Comparison of ENCODE assay signal across 7 cellular contexts in the genomic region with DNA sequence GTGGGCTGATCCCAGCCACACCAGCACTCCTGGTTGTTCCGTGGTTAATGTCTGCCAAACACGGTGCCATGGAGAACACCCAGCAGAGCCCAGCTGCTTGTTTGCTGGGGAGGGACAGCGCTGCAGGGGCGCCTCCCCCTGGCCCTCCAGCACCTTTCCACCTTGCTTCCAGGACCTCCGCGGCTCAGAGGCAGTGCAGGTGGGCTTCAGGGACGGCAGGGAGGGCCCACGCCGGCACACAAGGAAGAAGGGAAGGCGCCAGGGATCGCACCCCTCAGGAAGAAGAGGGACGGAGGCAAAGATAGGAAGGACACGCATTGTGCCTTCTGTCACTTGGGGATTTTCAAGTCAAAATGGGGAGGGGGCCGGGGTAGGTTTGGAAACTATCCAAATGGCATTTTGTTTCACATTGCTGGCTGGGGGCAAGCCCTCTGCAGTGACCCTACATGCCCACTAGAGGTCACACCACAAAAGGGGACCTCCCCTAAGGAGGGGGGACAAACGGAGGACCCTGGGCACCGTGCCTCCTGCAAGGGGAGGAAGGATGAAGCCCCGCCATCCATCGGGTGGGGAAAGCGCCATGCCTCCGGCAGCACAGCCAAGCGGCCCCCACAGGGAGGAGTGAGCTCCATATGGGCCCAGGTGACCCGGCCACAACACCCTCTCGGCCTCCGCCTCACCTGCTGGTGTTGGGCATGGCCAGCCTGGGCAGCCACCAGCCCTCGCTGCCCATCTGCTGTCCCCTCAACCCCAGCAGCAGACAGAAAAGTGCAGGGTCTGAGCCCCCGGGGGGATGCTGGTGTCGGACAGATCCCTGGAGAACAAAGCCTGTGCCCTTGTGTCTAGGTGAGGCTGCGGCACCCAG. TPM values are rescaled to one million over a fixed set of nuclear protein-coding genes. Genes with fewer than 3 reads are reported as not detected.
A peak's percentile ranks its signal among the peaks of the same experiment; 100 is the strongest.
DNase-seq lines count a peak whose midpoint lies in the region; ATAC-seq, FAIRE-seq and TF ChIP-seq lines count a peak whose summit lies in the region.

No MANE protein-coding gene starts in this region.

- intact Hi-C loops in pancreas (cut with DNase I) = loop anchor here in 1 of 3 donors (10.0 kb wide), 1 partner anchor 60 kb away; a partner anchor contains a TSS

- peaks cover 0 to 4% (median 0%) of the 10 kb centered on the region in 3 donors for H3K36me3 ChIP-seq in pancreas

- no peak for TF ChIP-seq POLR2A in NB4 (IDR thresholded peaks at IDR 0.05; ENCODE audit: extremely low read depth, insufficient read length)

- WGBS in pancreas, 2 donors = 48 to 49% methylated on average over 28 of the region's 28 CpGs

- DNase-seq in GM12864 (ENCODE audit: low read depth) = no peak
- peak; percentile 62 for DNase-seq in NB4 (ENCODE audit: low read depth)
- peak; percentile 60 for DNase-seq in activated T-cell treated with anti-CD3 and anti-CD28 coated beads, Interleukin-2, amount 50 U/mL, for 1 hour
- DNase-seq in foreskin fibroblast = peak in 1 of 2 donors; percentile 33
- DNase-seq in pancreas = peak in 2 of 6 donors; percentile 57 to 82
- no peak for DNase-seq in hippocampal formation (lab: John Stamatoyannopoulos, UW)

- no peak for FAIRE-seq in pancreas (lab: Jason Lieb, UNC)

- H3K27ac ChIP-seq in pancreas = no peak overlapping the region

- no peaks in the 10 kb centered on the region for H3K9me3 ChIP-seq in pancreas

- no peaks in the 10 kb centered on the region for H3K4me1 ChIP-seq in pancreas

- no peaks in the 10 kb centered on the region for H3K27me3 ChIP-seq in pancreas

- peak; percentile 55 to 82 (median 74) for ATAC-seq in pancreas
- ATAC-seq in HG03025 (IDR thresholded peaks at IDR 0.05; ENCODE audit: low FRiP score, unreplicated experiment) = no peak

- TF ChIP-seq CTCF in GM12864 (IDR thresholded peaks at IDR 0.05; ENCODE audit: low read depth, low read length, missing control alignments) (peak; percentile 89), NB4 (IDR thresholded peaks at IDR 0.05; ENCODE audit: low read depth, low read length) (peak; percentile 83), foreskin fibroblast (IDR thresholded peaks at IDR 0.05; ENCODE audit: low read depth, low read length) (peak; percentile 80), pancreas (IDR thresholded peaks at IDR 0.05) (peak; percentile 71 to 85 (median 78))

- H3K4me3 ChIP-seq in GM12864 (ENCODE audit: low read depth, low read length) (no peak overlapping the region), NB4 (ENCODE audit: low read depth, low read length) (no peak overlapping the region), foreskin fibroblast (ENCODE audit: low read depth in 1 of 2, low read length in 2 of 2) (no peak overlapping the region), pancreas (no peak overlapping the region)

RNA-seq across cellular contexts. Expression of a gene that starts 7.5 kb away (rescaled TPM):
- 1 to 10 TPM; 1.1 to 3.2 (median 2.4) TPM for total RNA-seq in pancreas
- 1 to 10 TPM; 3.1 to 4.7 TPM for polyA plus RNA-seq in pancreas

RNA-seq across cellular contexts. Expression of a gene that starts 58.9 kb away (rescaled TPM):
- total RNA-seq in pancreas = 10 to 100 TPM; 18.8 to 37.3 (median 24.9) TPM
- polyA plus RNA-seq in pancreas = 10 to 100 TPM; 20.9 to 31.2 TPM

Comparison
In these comparisons a context has a peak if more than half of its experiments do, and no peak if none do; other contexts are left out.
1. DNase-seq: peak in NB4 (single experiment) and activated T-cell treated with anti-CD3 and anti-CD28 coated beads, Interleukin-2, amount 50 U/mL, for 1 hour (single experiment); none in GM12864 (single experiment) and hippocampal formation (0 of 2).
2. Peak in every context shown above with its lines, with median percentiles within 50 percentile points of each other: CTCF ChIP-seq.